ENCODE assay signal across 8 cellular contexts in the genomic region with DNA sequence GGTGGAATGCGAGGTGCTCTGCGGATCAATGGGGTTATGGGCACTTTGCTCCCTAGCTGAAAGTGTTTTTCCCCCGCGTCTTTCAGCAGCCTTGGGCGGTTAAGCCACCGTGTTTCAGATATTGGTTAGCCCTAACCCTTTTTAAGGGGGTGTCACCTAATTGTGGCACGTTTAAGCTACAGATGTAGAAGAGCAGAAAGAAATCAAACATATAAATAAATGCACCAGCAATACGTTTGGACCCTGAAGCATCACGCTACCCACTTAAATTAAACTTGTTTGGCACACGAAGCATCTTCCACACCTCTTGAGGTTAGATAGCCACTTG. TPM values are rescaled to one million over a fixed set of nuclear protein-coding genes. Genes with fewer than 3 reads are reported as not detected.
DNase-seq lines count a peak whose midpoint lies in the region; ATAC-seq, FAIRE-seq and TF ChIP-seq lines count a peak whose summit lies in the region.

No MANE protein-coding gene starts in this region.

- peaks cover 19% of the 10 kb centered on the region for H3K4me1 Mint-ChIP-seq in mesothelial cell of epicardium

- ATAC-seq in esophagus mucosa (no peak), GM21723 (IDR thresholded peaks at IDR 0.05; ENCODE audit: unreplicated experiment) (no peak)

- TF ChIP-seq CTCF in bronchial epithelial cell (IDR thresholded peaks at IDR 0.05; ENCODE audit: insufficient read depth, low read length, severe bottlenecking): no peak
- no peak for TF ChIP-seq CTCF in mesothelial cell of epicardium (IDR thresholded peaks at IDR 0.05; ENCODE audit: unreplicated experiment)

- H3K9me3 Mint-ChIP-seq in mesothelial cell of epicardium: no peaks in the 10 kb centered on the region

- peaks cover 24% of the 10 kb centered on the region for H3K4me1 ChIP-seq in Karpas-422 (ENCODE audit: low read length)

- H3K27ac ChIP-seq in Karpas-422 (ENCODE audit: low read length): no peak overlapping the region

- H3K27ac Mint-ChIP-seq in mesothelial cell of epicardium: peak overlapping the region; percentile 96

- peaks cover 12% of the 10 kb centered on the region for H3K27me3 Mint-ChIP-seq in mesothelial cell of epicardium (ENCODE audit: low read depth)

- H3K36me3 ChIP-seq in Karpas-422 (ENCODE audit: insufficient read depth, low read length) (peaks cover 34% of the 10 kb centered on the region), bronchial epithelial cell (ENCODE audit: control insufficient read depth, insufficient read depth, low read length) (no peaks in the 10 kb centered on the region)

- H3K9ac ChIP-seq in Karpas-422 (ENCODE audit: low read length): peak overlapping the region; percentile 94

- peaks cover 15% of the 10 kb centered on the region for H3K36me3 Mint-ChIP-seq in mesothelial cell of epicardium

- H4K20me1 ChIP-seq in Karpas-422 (ENCODE audit: insufficient read depth, low read depth, low read length): no peaks in the 10 kb centered on the region

- H3K27me3 ChIP-seq in Karpas-422 (ENCODE audit: low read length) (no peaks in the 10 kb centered on the region), bronchial epithelial cell (ENCODE audit: control insufficient read depth, insufficient read depth, low read length) (no peaks in the 10 kb centered on the region)

- DNase-seq in Karpas-422 (peak; percentile 59), bronchial epithelial cell (ENCODE audit: low read depth) (no peak), mesothelial cell of epicardium (ENCODE audit: low spot score in 2 of 2, unreplicated experiment in 2 of 2) (no peak), AG08396 (ENCODE audit: low spot score) (no peak), retina (no peak)

- no peaks in the 10 kb centered on the region for H3K9me3 ChIP-seq in Karpas-422 (ENCODE audit: low read length)

- no peak for FAIRE-seq in bronchial epithelial cell (lab: Jason Lieb, UNC)

- H3K79me2 ChIP-seq in Karpas-422 (ENCODE audit: low read length): peaks cover 62% of the 10 kb centered on the region

- H3K4me2 ChIP-seq in Karpas-422 (ENCODE audit: low read depth, low read length, poor library complexity, severe bottlenecking): peak overlapping the region; percentile 94

- H2AFZ ChIP-seq in Karpas-422 (ENCODE audit: low read length): no peak overlapping the region

- no peaks in the 10 kb centered on the region for H3K9me2 ChIP-seq in Karpas-422 (replicated peaks; ENCODE audit: insufficient read depth, low read length)

- H3K4me3 ChIP-seq in GM08714 (ENCODE audit: low read length) (peak overlapping the region; percentile 83), Karpas-422 (ENCODE audit: low read length) (peak overlapping the region; percentile 72), bronchial epithelial cell (ENCODE audit: low read depth, low read length) (peak overlapping the region; percentile 87)

- H3K4me3 Mint-ChIP-seq in mesothelial cell of epicardium: peak overlapping the region; percentile 86

RNA-seq across cellular contexts. Expression of a gene that starts 0.7 kb away (rescaled TPM):
- 53.4 and 63.8 TPM in 2 replicates for total RNA-seq in Karpas-422 (2014; rRNA removed; shearing (Covaris generic); ENCODE audit: low replicate concordance)
- total RNA-seq in bronchial epithelial cell (17.1 and 21.5 TPM in 2 replicates), mesothelial cell of epicardium (34.0 to 38.2 TPM (median 37.0 TPM) in 3 replicates), esophagus mucosa (17.5 TPM)

RNA-seq across cellular contexts. Expression of a gene that starts 26.0 kb away (rescaled TPM):
- total RNA-seq in Karpas-422 (2014; rRNA removed; shearing (Covaris generic); ENCODE audit: low replicate concordance): 5.5 and 12.3 TPM in 2 replicates
- total RNA-seq in bronchial epithelial cell: 43.2 and 47.4 TPM in 2 replicates
- 32.4 to 33.9 TPM (median 33.2 TPM) in 3 replicates for total RNA-seq in mesothelial cell of epicardium
- total RNA-seq in esophagus mucosa: 37.6 TPM
